Comparison of ENCODE assay signal across 1 cellular context in the genomic region with DNA sequence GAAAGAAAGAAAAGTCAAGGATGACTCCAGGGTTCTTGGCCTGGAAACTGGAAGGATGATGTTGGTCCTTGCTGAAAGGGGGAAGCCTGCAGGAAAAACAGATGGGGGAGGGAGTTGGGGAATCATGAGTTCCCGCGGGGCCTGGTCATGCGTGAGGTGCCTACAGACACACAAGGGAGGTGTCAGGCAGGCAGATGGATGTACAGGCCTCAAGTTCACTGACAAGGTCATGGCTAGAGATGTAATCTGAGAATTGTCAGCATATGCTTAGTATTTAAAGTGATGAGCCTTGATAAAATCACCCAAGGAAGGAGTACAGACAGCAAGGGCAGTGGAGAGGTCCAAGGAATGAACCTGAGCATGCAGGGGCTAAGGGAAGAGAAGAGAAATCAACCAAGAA.
TF ChIP-seq lines count a peak whose summit lies in the region.

No MANE protein-coding gene starts in this region.

TF ChIP-seq in WTC11, 78 proteins besides CTCF, POLR2A, EP300 and RAD21 (continued from another document):
- TF ChIP-seq, protein P1, sequence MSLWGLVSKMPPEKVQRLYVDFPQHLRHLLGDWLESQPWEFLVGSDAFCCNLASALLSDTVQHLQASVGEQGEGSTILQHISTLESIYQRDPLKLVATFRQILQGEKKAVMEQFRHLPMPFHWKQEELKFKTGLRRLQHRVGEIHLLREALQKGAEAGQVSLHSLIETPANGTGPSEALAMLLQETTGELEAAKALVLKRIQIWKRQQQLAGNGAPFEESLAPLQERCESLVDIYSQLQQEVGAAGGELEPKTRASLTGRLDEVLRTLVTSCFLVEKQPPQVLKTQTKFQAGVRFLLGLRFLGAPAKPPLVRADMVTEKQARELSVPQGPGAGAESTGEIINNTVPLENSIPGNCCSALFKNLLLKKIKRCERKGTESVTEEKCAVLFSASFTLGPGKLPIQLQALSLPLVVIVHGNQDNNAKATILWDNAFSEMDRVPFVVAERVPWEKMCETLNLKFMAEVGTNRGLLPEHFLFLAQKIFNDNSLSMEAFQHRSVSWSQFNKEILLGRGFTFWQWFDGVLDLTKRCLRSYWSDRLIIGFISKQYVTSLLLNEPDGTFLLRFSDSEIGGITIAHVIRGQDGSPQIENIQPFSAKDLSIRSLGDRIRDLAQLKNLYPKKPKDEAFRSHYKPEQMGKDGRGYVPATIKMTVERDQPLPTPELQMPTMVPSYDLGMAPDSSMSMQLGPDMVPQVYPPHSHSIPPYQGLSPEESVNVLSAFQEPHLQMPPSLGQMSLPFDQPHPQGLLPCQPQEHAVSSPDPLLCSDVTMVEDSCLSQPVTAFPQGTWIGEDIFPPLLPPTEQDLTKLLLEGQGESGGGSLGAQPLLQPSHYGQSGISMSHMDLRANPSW (CRISPR knock-in tag; conservative IDR thresholded peaks at IDR 0.05; ENCODE audit: low read depth) = no peak
- TF ChIP-seq GTF2I (CRISPR knock-in tag; conservative IDR thresholded peaks at IDR 0.05) (no peak), ZNF396 (CRISPR knock-in tag; IDR thresholded peaks at IDR 0.05; ENCODE audit: borderline replicate concordance) (no peak), RELA (CRISPR knock-in tag; IDR thresholded peaks at IDR 0.05; ENCODE audit: borderline replicate concordance) (no peak), ZNF671 (CRISPR knock-in tag; IDR thresholded peaks at IDR 0.05) (no peak), CREB1 (CRISPR knock-in tag; IDR thresholded peaks at IDR 0.05) (no peak)
